ENCODE assay signal across 10 cellular contexts in genomic region chr1:43271186-43272118, GRCh38. TPM values are rescaled to one million over a fixed set of nuclear protein-coding genes. Genes with fewer than 3 reads are reported as not detected.
A peak's percentile ranks its signal among the peaks of the same experiment; 100 is the strongest.
DNase-seq lines count a peak whose midpoint lies in the region; ATAC-seq, FAIRE-seq and TF ChIP-seq lines count a peak whose summit lies in the region.
"Had no signal": no experiment of that assay in that cellular context is flagged by ENCODE, and none has a peak within 500 bp of the region (broad histone marks: within the 10 kb centered on the region; RNA-seq: fewer than 3 reads in every experiment).

No MANE protein-coding gene starts in this region.

- TF ChIP-seq POLR2A in right lobe of liver (IDR thresholded peaks at IDR 0.05): no peak
- TF ChIP-seq POLR2A in HepG2 (IDR thresholded peaks at IDR 0.05; ENCODE audit: insufficient read depth in 1 of 2, low read depth in 2 of 2, low read length in 2 of 2): no peak
- TF ChIP-seq POLR2A in GM18505 (IDR thresholded peaks at IDR 0.05; ENCODE audit: borderline replicate concordance, extremely low read depth, insufficient read depth, insufficient read length): no peak

- no peak overlapping the region for H2AFZ ChIP-seq in HepG2 (ENCODE audit: low read length)

- H3K9ac ChIP-seq in HepG2 (ENCODE audit: insufficient read depth, low read depth, low read length) (no peak overlapping the region), duodenal mucosa (ENCODE audit: low read depth in 1 of 2, low read length in 2 of 2) (peak overlapping the region; percentile 12 to 64)

- H3K9me3 Mint-ChIP-seq in naive B cell: no peaks in the 10 kb centered on the region

- in situ Hi-C loops in HepG2 (cut with HindIII; ENCODE audit: extremely low pct_ligation_motif_present, low pct_unique_long_range_greater_than_20kb): no loop called here

- H3K79me2 ChIP-seq in HepG2 (ENCODE audit: insufficient read depth, low read length): no peaks in the 10 kb centered on the region

- WGBS in right lobe of liver (ENCODE audit: insufficient coverage, low coverage, low lambda C conversion rate, missing lambda C conversion rate): 73% methylated on average over 9 of the region's 12 CpGs
- 30% methylated on average over 12 of the region's 12 CpGs for WGBS in HepG2 (ENCODE audit: low lambda C conversion rate)

- no peaks in the 10 kb centered on the region for H3K36me3 ChIP-seq in right lobe of liver
- H3K36me3 ChIP-seq in HepG2 (replicated peaks in 1 of 2; ENCODE audit: control insufficient read depth in 1 of 2, insufficient read depth in 2 of 2, low read length in 2 of 2): no peaks in the 10 kb centered on the region
- no peaks in the 10 kb centered on the region for H3K36me3 ChIP-seq in duodenal mucosa (ENCODE audit: control insufficient read depth in 1 of 2, insufficient read depth in 2 of 2, low read length in 2 of 2)

- no peaks in the 10 kb centered on the region for H3K9me3 ChIP-seq in right lobe of liver
- H3K9me3 ChIP-seq in HepG2 (ENCODE audit: low read length): no peaks in the 10 kb centered on the region
- no peaks in the 10 kb centered on the region for H3K9me3 ChIP-seq in duodenal mucosa (ENCODE audit: control insufficient read depth in 1 of 2, low read length in 2 of 2)

- CTCF ChIA-PET in HepG2 (lab: Yijun Ruan, JAX; ENCODE audit: low intra/inter-chr PET ratio, low total read pairs): no interaction called here

- ATAC-seq in right lobe of liver (no peak), HepG2 (no peak), naive B cell (ENCODE audit: low read depth in 2 of 2) (no peak), HG02571 (IDR thresholded peaks at IDR 0.05; ENCODE audit: unreplicated experiment) (no peak), GM18505 (IDR thresholded peaks at IDR 0.05; ENCODE audit: unreplicated experiment) (no peak), GM18873 (IDR thresholded peaks at IDR 0.05; ENCODE audit: low FRiP score, unreplicated experiment) (no peak)

- intact Hi-C loops in right lobe of liver (cut with DNase I) (no loop called here), HepG2 (cut with micrococcal nuclease; ENCODE audit: unreplicated experiment) (no loop called here)

- H3K27ac Mint-ChIP-seq in naive B cell: peak overlapping the region in 3 of 6 donors; percentile 4 to 74 (median 43)

- peaks cover 14 to 33% (median 28%) of the 10 kb centered on the region in 3 donors for H3K27me3 Mint-ChIP-seq in naive B cell

- peaks cover 19 to 30% (median 20%) of the 10 kb centered on the region in 3 donors for H3K4me1 Mint-ChIP-seq in naive B cell

- POLR2A ChIA-PET in HepG2 (lab: Yijun Ruan, JAX): no interaction called here

- H3K27ac ChIP-seq in right lobe of liver (no peak overlapping the region), HepG2 (ENCODE audit: extremely low read length, insufficient read depth, low read length) (no peak overlapping the region), duodenal mucosa (ENCODE audit: low read depth, low read length) (no peak overlapping the region)

- FAIRE-seq in HepG2 (lab: Jason Lieb, UNC): no peak
- FAIRE-seq: endothelial cell of umbilical vein had no signal

- no TSS peak for BruUV-seq in HepG2 (replicated peaks; lab: Mats Ljungman, UMichigan)

- peak overlapping the region in 7 of 8 donors; percentile 62 to 92 (median 77) for H3K4me3 Mint-ChIP-seq in naive B cell

- H3K4me3 ChIP-seq in right lobe of liver (no peak overlapping the region), HepG2 (replicated peaks in 1 of 3; ENCODE audit: insufficient read depth in 1 of 3, low read depth in 2 of 3, low read length in 3 of 3) (no peak overlapping the region), duodenal mucosa (ENCODE audit: low read depth in 1 of 2, low read length in 2 of 2) (peak overlapping the region; percentile 64 to 70)

- H3K4me1 ChIP-seq in right lobe of liver (peaks cover 0 to 30% (median 4%) of the 10 kb centered on the region in 4 donors), HepG2 (ENCODE audit: insufficient read depth, low read length) (peaks cover 73% of the 10 kb centered on the region), duodenal mucosa (ENCODE audit: control insufficient read depth in 1 of 2, insufficient read depth in 2 of 2, low read length in 2 of 2) (peaks cover 28 to 56% of the 10 kb centered on the region in 2 donors)

- DNase-seq in right lobe of liver: peak; percentile 3 to 25 (median 24)
- DNase-seq in HepG2 (ENCODE audit: low spot score): no peak
- no peak for DNase-seq in naive B cell
- peak; percentile 39 for DNase-seq in ureter (ENCODE audit: low spot score)
- DNase-seq: OCI-M1 had no signal

- TF ChIP-seq RAD21 in HepG2 (CRISPR knock-in tag; IDR thresholded peaks at IDR 0.05): no peak

- no peaks in the 10 kb centered on the region for H4K20me1 ChIP-seq in HepG2 (ENCODE audit: insufficient read depth, low read length)

- no peaks in the 10 kb centered on the region for H3K27me3 ChIP-seq in right lobe of liver
- peaks cover 0 to 3% of the 10 kb centered on the region in 2 experiments; a peak in 1 of 5 replicates for H3K27me3 ChIP-seq in HepG2 (ENCODE audit: control insufficient read depth in 1 of 2, insufficient read depth in 2 of 2, low read length in 2 of 2)
- no peaks in the 10 kb centered on the region for H3K27me3 ChIP-seq in duodenal mucosa (ENCODE audit: control insufficient read depth in 1 of 2, insufficient read depth in 2 of 2, low read length in 2 of 2)

- H3K36me3 Mint-ChIP-seq in naive B cell: no peaks in the 10 kb centered on the region

- TF ChIP-seq EP300 in HepG2 (IDR thresholded peaks at IDR 0.05; ENCODE audit: low read depth in 2 of 2, low read length in 2 of 2) (no peak), HepG2 (CRISPR knock-in tag; IDR thresholded peaks at IDR 0.05; ENCODE audit: borderline replicate concordance) (no peak)

- no peak overlapping the region for H3K4me2 ChIP-seq in HepG2 (ENCODE audit: low read depth, low read length)

- TF ChIP-seq CTCF in right lobe of liver (IDR thresholded peaks at IDR 0.05) (no peak), HepG2 (CRISPR knock-in tag; IDR thresholded peaks at IDR 0.05) (no peak)

RNA-seq across cellular contexts. Expression of gene TMEM125, which starts 1.7 kb away (rescaled TPM):
- total RNA-seq in right lobe of liver (under 1 TPM in 2 of 6 experiments, not detected in 4; 0.21 to 0.27 TPM), HepG2 (2016; rRNA removed; fragmentation: Illumina TruSeq; extraction: Trizol) (not detected in 2 replicates), ureter (12.1 TPM)
- not detected in 2 replicates for total RNA-seq in HepG2 (2016; cell fraction: cytosol; rRNA removed; fragmentation: Illumina TruSeq; extraction: Trizol; ENCODE audit: low read depth)
- not detected in 2 replicates for total RNA-seq in HepG2 (2016; cell fraction: insoluble cytoplasmic fraction; rRNA removed; fragmentation: Illumina TruSeq; extraction: Trizol)
- not detected in 2 replicates for total RNA-seq in HepG2 (2016; cell fraction: membrane; rRNA removed; fragmentation: Illumina TruSeq; extraction: Trizol)
- not detected in 2 replicates for total RNA-seq in HepG2 (2016; cell fraction: nucleus; rRNA removed; fragmentation: Illumina TruSeq; extraction: Trizol)
- polyA plus RNA-seq in HepG2 (2011; rRNA removed) (0.03 TPM in 1 of 2 replicates, not detected in the other), naive B cell (ENCODE audit: low read depth in 6 of 6) (under 1 TPM in 1 of 6 donors, not detected in 5; 0.41 TPM)
- polyA plus RNA-seq in HepG2 (2011; cell fraction: cytosol; rRNA removed): 0.08 TPM in 2 replicates
- 0.09 TPM in 1 of 2 replicates, not detected in the other for polyA plus RNA-seq in HepG2 (2011; cell fraction: nucleus; rRNA removed)
- 0.07 TPM in 1 of 2 replicates, not detected in the other for polyA plus RNA-seq in HepG2 (2012)
- not detected in 2 replicates for polyA plus RNA-seq in HepG2 (2016; cell fraction: cytosol; fragmentation: Illumina TruSeq; extraction: Trizol; ENCODE audit: low read depth)
- polyA plus RNA-seq in HepG2 (2016; cell fraction: insoluble cytoplasmic fraction; fragmentation: Illumina TruSeq; extraction: Trizol; ENCODE audit: low read depth): not detected in 2 replicates
- polyA plus RNA-seq in HepG2 (2016; cell fraction: membrane; fragmentation: Illumina TruSeq; extraction: Trizol; ENCODE audit: low read depth): not detected in 2 replicates
- not detected in 2 replicates for polyA plus RNA-seq in HepG2 (2016; cell fraction: nucleus; fragmentation: Illumina TruSeq; extraction: Trizol; ENCODE audit: insufficient read depth, low read depth)
- 0.22 TPM in 1 of 2 replicates, not detected in the other for polyA minus RNA-seq in HepG2 (2011; rRNA and poly(A)+ RNA removed; ENCODE audit: low replicate concordance)
- polyA minus RNA-seq in HepG2 (2011; cell fraction: cytosol; rRNA and poly(A)+ RNA removed): not detected in 2 replicates
- not detected in 2 replicates for polyA minus RNA-seq in HepG2 (2011; cell fraction: nucleus; rRNA and poly(A)+ RNA removed)
- total RNA-seq: endothelial cell of umbilical vein had no signal

RNA-seq across cellular contexts. Expression of gene C1orf210, which starts 13.9 kb away (rescaled TPM):
- total RNA-seq in right lobe of liver (1 to 10 TPM in 4 of 6 experiments, under 1 TPM in 2; 0.58 to 2.7 (median 1.7) TPM), HepG2 (2016; rRNA removed; fragmentation: Illumina TruSeq; extraction: Trizol) (0.49 and 0.52 TPM in 2 replicates), ureter (12.0 TPM)
- total RNA-seq in HepG2 (2016; cell fraction: cytosol; rRNA removed; fragmentation: Illumina TruSeq; extraction: Trizol; ENCODE audit: low read depth): 0.44 TPM in 1 of 2 replicates, not detected in the other
- 0.52 and 0.54 TPM in 2 replicates for total RNA-seq in HepG2 (2016; cell fraction: insoluble cytoplasmic fraction; rRNA removed; fragmentation: Illumina TruSeq; extraction: Trizol)
- 0.45 and 0.71 TPM in 2 replicates for total RNA-seq in HepG2 (2016; cell fraction: membrane; rRNA removed; fragmentation: Illumina TruSeq; extraction: Trizol)
- total RNA-seq in HepG2 (2016; cell fraction: nucleus; rRNA removed; fragmentation: Illumina TruSeq; extraction: Trizol): 0.87 TPM in 1 of 2 replicates, not detected in the other
- polyA plus RNA-seq in HepG2 (2011; rRNA removed) (5.1 and 7.1 TPM in 2 replicates), naive B cell (ENCODE audit: low read depth in 6 of 6) (not detected)
- 4.7 and 8.4 TPM in 2 replicates for polyA plus RNA-seq in HepG2 (2011; cell fraction: cytosol; rRNA removed)
- polyA plus RNA-seq in HepG2 (2011; cell fraction: nucleus; rRNA removed): 0.98 and 2.3 TPM in 2 replicates
- polyA plus RNA-seq in HepG2 (2012): 4.4 and 6.7 TPM in 2 replicates
- 0.37 and 0.51 TPM in 2 replicates for polyA plus RNA-seq in HepG2 (2016; cell fraction: cytosol; fragmentation: Illumina TruSeq; extraction: Trizol; ENCODE audit: low read depth)
- polyA plus RNA-seq in HepG2 (2016; cell fraction: insoluble cytoplasmic fraction; fragmentation: Illumina TruSeq; extraction: Trizol; ENCODE audit: low read depth): 0.97 and 1.6 TPM in 2 replicates
- polyA plus RNA-seq in HepG2 (2016; cell fraction: membrane; fragmentation: Illumina TruSeq; extraction: Trizol; ENCODE audit: low read depth): 0.76 and 0.95 TPM in 2 replicates
- 0.73 and 0.75 TPM in 2 replicates for polyA plus RNA-seq in HepG2 (2016; cell fraction: nucleus; fragmentation: Illumina TruSeq; extraction: Trizol; ENCODE audit: insufficient read depth, low read depth)
- polyA minus RNA-seq in HepG2 (2011; rRNA and poly(A)+ RNA removed; ENCODE audit: low replicate concordance): 2.2 TPM in 1 of 2 replicates, not detected in the other
- 0.97 and 1.5 TPM in 2 replicates for polyA minus RNA-seq in HepG2 (2011; cell fraction: cytosol; rRNA and poly(A)+ RNA removed)
- polyA minus RNA-seq in HepG2 (2011; cell fraction: nucleus; rRNA and poly(A)+ RNA removed): 1.4 TPM in 1 of 2 replicates, not detected in the other
- total RNA-seq: endothelial cell of umbilical vein had no signal
- polyA plus RNA-seq: endothelial cell of umbilical vein had no signal

RNA-seq across cellular contexts. Expression of gene TIE1, which starts 29.3 kb away (rescaled TPM):
- total RNA-seq in right lobe of liver: 10 to 100 TPM in 1 of 6 experiments, 1 to 10 TPM in 5; 5.8 to 12.2 (median 8.0) TPM
- total RNA-seq in HepG2 (2016; rRNA removed; fragmentation: Illumina TruSeq; extraction: Trizol): 0.20 and 0.84 TPM in 2 replicates
- not detected in 2 replicates for total RNA-seq in HepG2 (2016; cell fraction: cytosol; rRNA removed; fragmentation: Illumina TruSeq; extraction: Trizol; ENCODE audit: low read depth)
- 0.30 and 0.76 TPM in 2 replicates for total RNA-seq in HepG2 (2016; cell fraction: insoluble cytoplasmic fraction; rRNA removed; fragmentation: Illumina TruSeq; extraction: Trizol)
- 0.10 and 0.19 TPM in 2 replicates for total RNA-seq in HepG2 (2016; cell fraction: membrane; rRNA removed; fragmentation: Illumina TruSeq; extraction: Trizol)
- 1.3 TPM in 2 replicates for total RNA-seq in HepG2 (2016; cell fraction: nucleus; rRNA removed; fragmentation: Illumina TruSeq; extraction: Trizol)
- 0.58 and 2.5 TPM in 2 replicates for polyA plus RNA-seq in HepG2 (2011; rRNA removed)
- polyA plus RNA-seq in HepG2 (2011; cell fraction: cytosol; rRNA removed): 0.72 and 1.1 TPM in 2 replicates
- 2.4 and 4.2 TPM in 2 replicates for polyA plus RNA-seq in HepG2 (2011; cell fraction: nucleus; rRNA removed)
- 0.35 and 1.3 TPM in 2 replicates for polyA plus RNA-seq in HepG2 (2012)
- 0.09 and 0.11 TPM in 2 replicates for polyA plus RNA-seq in HepG2 (2016; cell fraction: cytosol; fragmentation: Illumina TruSeq; extraction: Trizol; ENCODE audit: low read depth)
- polyA plus RNA-seq in HepG2 (2016; cell fraction: insoluble cytoplasmic fraction; fragmentation: Illumina TruSeq; extraction: Trizol; ENCODE audit: low read depth): 0.36 and 0.49 TPM in 2 replicates
- 0.06 and 0.20 TPM in 2 replicates for polyA plus RNA-seq in HepG2 (2016; cell fraction: membrane; fragmentation: Illumina TruSeq; extraction: Trizol; ENCODE audit: low read depth)
- polyA plus RNA-seq in HepG2 (2016; cell fraction: nucleus; fragmentation: Illumina TruSeq; extraction: Trizol; ENCODE audit: insufficient read depth, low read depth): 0.96 and 1.3 TPM in 2 replicates
- 4.2 TPM in 1 of 2 replicates, not detected in the other for polyA minus RNA-seq in HepG2 (2011; rRNA and poly(A)+ RNA removed; ENCODE audit: low replicate concordance)
- polyA minus RNA-seq in HepG2 (2011; cell fraction: cytosol; rRNA and poly(A)+ RNA removed): 0.88 and 2.3 TPM in 2 replicates
- 0.75 and 0.77 TPM in 2 replicates for polyA minus RNA-seq in HepG2 (2011; cell fraction: nucleus; rRNA and poly(A)+ RNA removed)
- not detected for polyA plus RNA-seq in naive B cell (ENCODE audit: low read depth in 6 of 6)
- 21.4 TPM for total RNA-seq in ureter

Comparison
In these comparisons a context has a peak if more than half of its experiments do, and no peak if none do; other contexts are left out.
1. DNase-seq: peak in right lobe of liver (3 of 3) and ureter (single experiment); none in HepG2 (single experiment) and naive B cell (single experiment).
2. H3K4me3 ChIP-seq: peak in duodenal mucosa (2 of 2); none in right lobe of liver (0 of 3) and HepG2 (0 of 3).
3. RNA of gene TMEM125, which starts 1.7 kb away (total RNA-seq): 12.1 TPM in ureter (single experiment); 0.21 to 0.27 TPM in right lobe of liver and not detected in HepG2; every median in the first group is over 10 times any median in the second.